14 cellular contexts compared by ENCODE assay signal in the genomic region with DNA sequence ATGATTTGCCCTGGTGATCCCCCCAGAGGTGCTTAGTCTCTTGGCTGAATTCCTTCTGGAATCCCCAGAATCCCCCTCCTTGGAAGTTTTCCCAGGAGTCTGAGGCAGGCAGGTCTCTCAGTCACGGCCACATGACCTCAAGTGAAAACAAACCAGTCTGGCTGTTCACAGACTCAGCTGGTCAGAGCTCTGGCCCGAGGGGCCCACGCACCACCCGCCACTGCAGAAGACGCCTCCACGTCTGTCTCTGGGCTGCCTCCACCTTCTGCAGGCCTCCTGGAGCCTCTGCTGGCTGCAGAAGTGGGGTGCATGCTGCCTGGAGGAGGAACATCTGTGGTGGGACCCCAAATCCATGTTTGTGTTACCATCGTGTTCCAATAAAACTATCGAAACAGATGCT. TPM values are rescaled to one million over a fixed set of nuclear protein-coding genes. Genes with fewer than 3 reads are reported as not detected.
"Had no signal": no experiment of that assay in that cellular context is flagged by ENCODE, and none has a peak within 500 bp of the region (broad histone marks: within the 10 kb centered on the region; RNA-seq: fewer than 3 reads in every experiment).

No MANE protein-coding gene starts in this region.

- H3K9me3 Mint-ChIP-seq: activated T-cell treated with anti-CD3 and anti-CD28 coated beads, Interleukin-2, amount 50 U/mL, for 4 hours had no signal

- H3K27me3 ChIP-seq: adrenal gland, body of pancreas, transverse colon had no signal

- H3K4me3 Mint-ChIP-seq: activated T-cell treated with anti-CD3 and anti-CD28 coated beads, Interleukin-2, amount 50 U/mL, for 4 hours; nephron progenitor cell had no signal

- H3K27ac Mint-ChIP-seq: nephron progenitor cell had no signal

- H3K4me1 ChIP-seq: adrenal gland, transverse colon had no signal

- H3K36me3 ChIP-seq: adrenal gland, esophagus muscularis mucosa, transverse colon had no signal

- H3K9me3 ChIP-seq: adrenal gland, SK-N-SH, transverse colon had no signal

- H3K27ac ChIP-seq: adrenal gland, body of pancreas, esophagus muscularis mucosa, transverse colon had no signal

- DNase-seq: activated CD4-positive, alpha-beta T cell treated with anti-CD3 and anti-CD28 coated beads, Interleukin-2, amount 50 U/mL, for 1 hour; activated gamma-delta T cell treated with Interleukin-2 at 50 U/mL for 16 hours; activated T-cell treated with anti-CD3 and anti-CD28 coated beads, Interleukin-2, amount 50 U/mL, for 4 hours; dermis blood vessel endothelial cell; glutamatergic neuron; mesendoderm; nephron progenitor cell; SK-N-SH; transverse colon had no signal

- H3K4me3 ChIP-seq: adrenal gland, body of pancreas, esophagus muscularis mucosa, transverse colon had no signal

RNA-seq across cellular contexts. Expression of gene HRH2, which starts 52.5 kb away (rescaled TPM):
- total RNA-seq: dermis blood vessel endothelial cell, fibroblast of villous mesenchyme, osteocyte had no signal
